Comparison of ENCODE assay signal across 1 cellular context in the genomic region with DNA sequence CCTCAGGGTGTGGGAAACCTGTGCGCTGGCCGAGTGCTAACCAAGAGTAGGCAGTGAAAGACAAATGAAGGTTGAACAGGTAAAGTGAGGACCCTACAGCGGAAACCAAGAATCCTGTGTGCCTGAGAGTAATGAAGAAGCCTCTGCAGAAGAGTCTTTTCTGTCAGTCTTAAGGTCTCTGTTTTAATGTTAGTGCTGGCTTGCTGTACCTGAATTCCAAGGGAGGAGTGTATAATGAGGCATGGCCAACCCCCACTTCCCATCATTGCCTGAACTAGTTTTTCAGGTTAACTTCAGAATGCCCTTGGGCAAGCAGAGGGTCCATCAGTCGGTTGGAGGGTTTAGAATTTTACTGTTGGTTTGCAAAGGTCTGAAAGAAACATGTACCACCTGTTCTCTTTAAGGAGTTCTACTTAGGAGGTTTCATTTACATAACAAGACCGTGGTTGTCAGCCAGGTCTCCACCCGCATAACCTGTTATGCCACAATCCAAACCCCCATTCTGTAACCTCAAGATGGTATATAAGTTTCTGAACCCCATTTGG.
TF ChIP-seq lines count a peak whose summit lies in the region.

No MANE protein-coding gene starts in this region.

TF ChIP-seq in K562, 482 proteins besides CTCF, POLR2A, EP300 and RAD21 (continues in another document):
- TF ChIP-seq ETV1 (tag; conservative IDR thresholded peaks at IDR 0.05; ENCODE audit: low read depth) (no peak), FOXK1 (CRISPR knock-in tag; IDR thresholded peaks at IDR 0.05; ENCODE audit: borderline replicate concordance) (peak; percentile 19; the same call in 1 of the 2 replicates), HDAC2 (IDR thresholded peaks at IDR 0.05) (0 out of 2 replicates have a peak, but pooled peaks have one; percentile 40), BRF1 (IDR thresholded peaks at IDR 0.05; ENCODE audit: borderline replicate concordance, extremely low read depth, insufficient read length) (no peak), ESRRA (IDR thresholded peaks at IDR 0.05; ENCODE audit: borderline replicate concordance, low read depth) (0 out of 2 replicates have a peak, but pooled peaks have one; percentile 5), HNRNPL (IDR thresholded peaks at IDR 0.05; ENCODE audit: low read depth, low read length) (no peak), ZNF3 (CRISPR knock-in tag; IDR thresholded peaks at IDR 0.05) (no peak), KAT7 (CRISPR knock-in tag; IDR thresholded peaks at IDR 0.05; ENCODE audit: borderline replicate concordance) (0 out of 2 replicates have a peak, but pooled peaks have one; percentile 1), LCOR (CRISPR knock-in tag; IDR thresholded peaks at IDR 0.05) (no peak), ZFP1 (CRISPR knock-in tag; IDR thresholded peaks at IDR 0.05) (no peak), NBN (IDR thresholded peaks at IDR 0.05; ENCODE audit: low read depth) (0 out of 2 replicates have a peak, but pooled peaks have one; percentile 10), MIER1 (IDR thresholded peaks at IDR 0.05; ENCODE audit: low read depth) (no peak; the same call in 1 of the 2 replicates), ZSCAN32 (CRISPR knock-in tag; IDR thresholded peaks at IDR 0.05) (no peak), POLR3A (IDR thresholded peaks at IDR 0.05; ENCODE audit: borderline replicate concordance, extremely low read depth, insufficient read depth, insufficient read length) (no peak), SP1 (CRISPR knock-in tag; IDR thresholded peaks at IDR 0.05) (0 out of 2 replicates have a peak, but pooled peaks have one; percentile 43), PRPF4 (IDR thresholded peaks at IDR 0.05; ENCODE audit: insufficient read depth, low read depth, low read length, poor library complexity, severe bottlenecking) (no peak), BRCA1 (IDR thresholded peaks at IDR 0.05) (no peak), BRCA1 (CRISPR knock-in tag; IDR thresholded peaks at IDR 0.05) (no peak), FOS (IDR thresholded peaks at IDR 0.05; ENCODE audit: extremely low read depth, insufficient read length) (no peak), NEUROD1 (IDR thresholded peaks at IDR 0.05; ENCODE audit: borderline replicate concordance, low read depth, low read length, partially characterized antibody) (no peak), ZBTB17 (CRISPR knock-in tag; IDR thresholded peaks at IDR 0.05) (no peak), NCOA6 (IDR thresholded peaks at IDR 0.05) (no peak)
- TF ChIP-seq, protein P1, sequence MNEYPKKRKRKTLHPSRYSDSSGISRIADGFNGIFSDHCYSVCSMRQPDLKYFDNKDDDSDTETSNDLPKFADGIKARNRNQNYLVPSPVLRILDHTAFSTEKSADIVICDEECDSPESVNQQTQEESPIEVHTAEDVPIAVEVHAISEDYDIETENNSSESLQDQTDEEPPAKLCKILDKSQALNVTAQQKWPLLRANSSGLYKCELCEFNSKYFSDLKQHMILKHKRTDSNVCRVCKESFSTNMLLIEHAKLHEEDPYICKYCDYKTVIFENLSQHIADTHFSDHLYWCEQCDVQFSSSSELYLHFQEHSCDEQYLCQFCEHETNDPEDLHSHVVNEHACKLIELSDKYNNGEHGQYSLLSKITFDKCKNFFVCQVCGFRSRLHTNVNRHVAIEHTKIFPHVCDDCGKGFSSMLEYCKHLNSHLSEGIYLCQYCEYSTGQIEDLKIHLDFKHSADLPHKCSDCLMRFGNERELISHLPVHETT (CRISPR knock-in tag; conservative IDR thresholded peaks at IDR 0.05 in 1 of 2, IDR thresholded peaks at IDR 0.05 in 1 of 2): no peak
- TF ChIP-seq, protein P2, sequence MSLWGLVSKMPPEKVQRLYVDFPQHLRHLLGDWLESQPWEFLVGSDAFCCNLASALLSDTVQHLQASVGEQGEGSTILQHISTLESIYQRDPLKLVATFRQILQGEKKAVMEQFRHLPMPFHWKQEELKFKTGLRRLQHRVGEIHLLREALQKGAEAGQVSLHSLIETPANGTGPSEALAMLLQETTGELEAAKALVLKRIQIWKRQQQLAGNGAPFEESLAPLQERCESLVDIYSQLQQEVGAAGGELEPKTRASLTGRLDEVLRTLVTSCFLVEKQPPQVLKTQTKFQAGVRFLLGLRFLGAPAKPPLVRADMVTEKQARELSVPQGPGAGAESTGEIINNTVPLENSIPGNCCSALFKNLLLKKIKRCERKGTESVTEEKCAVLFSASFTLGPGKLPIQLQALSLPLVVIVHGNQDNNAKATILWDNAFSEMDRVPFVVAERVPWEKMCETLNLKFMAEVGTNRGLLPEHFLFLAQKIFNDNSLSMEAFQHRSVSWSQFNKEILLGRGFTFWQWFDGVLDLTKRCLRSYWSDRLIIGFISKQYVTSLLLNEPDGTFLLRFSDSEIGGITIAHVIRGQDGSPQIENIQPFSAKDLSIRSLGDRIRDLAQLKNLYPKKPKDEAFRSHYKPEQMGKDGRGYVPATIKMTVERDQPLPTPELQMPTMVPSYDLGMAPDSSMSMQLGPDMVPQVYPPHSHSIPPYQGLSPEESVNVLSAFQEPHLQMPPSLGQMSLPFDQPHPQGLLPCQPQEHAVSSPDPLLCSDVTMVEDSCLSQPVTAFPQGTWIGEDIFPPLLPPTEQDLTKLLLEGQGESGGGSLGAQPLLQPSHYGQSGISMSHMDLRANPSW (CRISPR knock-in tag; IDR thresholded peaks at IDR 0.05): 0 out of 2 replicates have a peak, but pooled peaks have one; percentile 55
- TF ChIP-seq, protein P3, sequence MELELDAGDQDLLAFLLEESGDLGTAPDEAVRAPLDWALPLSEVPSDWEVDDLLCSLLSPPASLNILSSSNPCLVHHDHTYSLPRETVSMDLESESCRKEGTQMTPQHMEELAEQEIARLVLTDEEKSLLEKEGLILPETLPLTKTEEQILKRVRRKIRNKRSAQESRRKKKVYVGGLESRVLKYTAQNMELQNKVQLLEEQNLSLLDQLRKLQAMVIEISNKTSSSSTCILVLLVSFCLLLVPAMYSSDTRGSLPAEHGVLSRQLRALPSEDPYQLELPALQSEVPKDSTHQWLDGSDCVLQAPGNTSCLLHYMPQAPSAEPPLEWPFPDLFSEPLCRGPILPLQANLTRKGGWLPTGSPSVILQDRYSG (tag; conservative IDR thresholded peaks at IDR 0.05; ENCODE audit: low read depth): no peak
- TF ChIP-seq, protein P4, sequence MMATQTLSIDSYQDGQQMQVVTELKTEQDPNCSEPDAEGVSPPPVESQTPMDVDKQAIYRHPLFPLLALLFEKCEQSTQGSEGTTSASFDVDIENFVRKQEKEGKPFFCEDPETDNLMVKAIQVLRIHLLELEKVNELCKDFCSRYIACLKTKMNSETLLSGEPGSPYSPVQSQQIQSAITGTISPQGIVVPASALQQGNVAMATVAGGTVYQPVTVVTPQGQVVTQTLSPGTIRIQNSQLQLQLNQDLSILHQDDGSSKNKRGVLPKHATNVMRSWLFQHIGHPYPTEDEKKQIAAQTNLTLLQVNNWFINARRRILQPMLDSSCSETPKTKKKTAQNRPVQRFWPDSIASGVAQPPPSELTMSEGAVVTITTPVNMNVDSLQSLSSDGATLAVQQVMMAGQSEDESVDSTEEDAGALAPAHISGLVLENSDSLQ (IDR thresholded peaks at IDR 0.05): no peak; the same call in 1 of the 2 replicates
- TF ChIP-seq, protein P5, sequence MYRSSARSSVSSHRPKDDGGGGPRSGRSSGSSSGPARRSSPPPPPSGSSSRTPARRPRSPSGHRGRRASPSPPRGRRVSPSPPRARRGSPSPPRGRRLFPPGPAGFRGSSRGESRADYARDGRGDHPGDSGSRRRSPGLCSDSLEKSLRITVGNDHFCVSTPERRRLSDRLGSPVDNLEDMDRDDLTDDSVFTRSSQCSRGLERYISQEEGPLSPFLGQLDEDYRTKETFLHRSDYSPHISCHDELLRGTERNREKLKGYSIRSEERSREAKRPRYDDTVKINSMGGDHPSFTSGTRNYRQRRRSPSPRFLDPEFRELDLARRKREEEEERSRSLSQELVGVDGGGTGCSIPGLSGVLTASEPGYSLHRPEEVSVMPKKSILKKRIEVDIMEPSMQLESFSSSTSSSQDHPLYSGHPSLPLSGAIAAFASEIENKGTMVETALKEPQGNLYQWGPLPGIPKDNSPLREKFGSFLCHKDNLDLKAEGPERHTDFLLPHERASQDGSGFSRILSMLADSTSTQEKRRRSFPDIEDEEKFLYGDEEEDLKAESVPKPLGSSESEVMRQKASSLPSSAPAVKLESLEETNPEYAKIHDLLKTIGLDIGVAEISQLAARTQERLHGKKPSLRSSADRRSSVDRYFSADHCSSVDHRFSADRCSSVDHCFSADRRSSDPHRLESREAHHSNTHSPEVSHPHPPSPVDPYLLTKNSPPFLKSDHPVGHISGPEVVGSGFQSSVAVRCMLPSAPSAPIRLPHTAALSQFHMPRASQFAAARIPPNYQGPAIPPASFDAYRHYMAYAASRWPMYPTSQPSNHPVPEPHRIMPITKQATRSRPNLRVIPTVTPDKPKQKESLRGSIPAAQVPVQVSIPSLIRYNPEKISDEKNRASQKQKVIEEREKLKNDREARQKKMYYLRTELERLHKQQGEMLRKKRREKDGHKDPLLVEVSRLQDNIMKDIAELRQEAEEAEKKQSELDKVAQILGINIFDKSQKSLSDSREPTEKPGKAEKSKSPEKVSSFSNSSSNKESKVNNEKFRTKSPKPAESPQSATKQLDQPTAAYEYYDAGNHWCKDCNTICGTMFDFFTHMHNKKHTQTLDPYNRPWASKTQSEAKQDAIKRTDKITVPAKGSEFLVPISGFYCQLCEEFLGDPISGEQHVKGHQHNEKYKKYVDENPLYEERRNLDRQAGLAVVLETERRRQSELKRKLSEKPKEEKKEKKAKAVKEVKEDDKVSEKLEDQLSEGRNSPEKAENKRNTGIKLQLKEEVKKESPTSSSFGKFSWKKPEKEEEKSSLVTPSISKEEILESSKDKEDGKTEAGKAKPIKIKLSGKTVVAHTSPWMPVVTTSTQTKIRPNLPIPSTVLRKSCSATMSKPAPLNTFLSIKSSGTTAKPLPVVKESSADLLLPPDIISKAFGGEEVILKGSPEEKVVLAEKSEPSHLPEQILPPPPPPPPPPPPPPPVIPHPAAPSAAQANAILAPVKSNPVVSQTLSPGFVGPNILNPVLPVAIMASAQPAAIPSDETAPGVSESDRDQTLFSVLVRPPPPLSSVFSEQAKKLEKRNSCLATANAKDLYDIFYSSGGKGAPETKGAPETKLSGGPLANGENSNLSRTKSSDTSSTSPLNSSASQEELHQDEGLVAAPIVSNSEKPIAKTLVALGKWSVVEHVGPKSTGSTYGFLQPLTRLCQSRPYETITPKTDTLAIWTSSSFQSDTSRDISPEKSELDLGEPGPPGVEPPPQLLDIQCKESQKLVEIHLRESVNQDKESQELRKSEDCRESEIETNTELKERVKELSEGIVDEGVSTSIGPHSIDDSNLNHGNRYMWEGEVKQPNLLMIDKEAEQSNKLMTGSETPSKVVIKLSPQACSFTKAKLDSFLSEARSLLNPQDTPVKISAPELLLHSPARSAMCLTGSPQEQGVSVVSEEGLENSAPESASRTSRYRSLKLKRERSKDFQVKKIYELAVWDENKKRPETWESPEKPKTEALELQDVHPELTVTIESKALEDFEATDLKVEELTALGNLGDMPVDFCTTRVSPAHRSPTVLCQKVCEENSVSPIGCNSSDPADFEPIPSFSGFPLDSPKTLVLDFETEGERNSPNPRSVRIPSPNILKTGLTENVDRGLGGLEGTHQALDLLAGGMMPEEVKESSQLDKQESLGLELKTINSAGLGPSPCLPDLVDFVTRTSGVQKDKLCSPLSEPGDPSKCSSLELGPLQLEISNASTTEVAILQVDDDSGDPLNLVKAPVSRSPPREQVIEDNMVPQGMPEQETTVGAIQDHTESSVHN (IDR thresholded peaks at IDR 0.05; ENCODE audit: borderline replicate concordance in 1 of 2, low read depth in 1 of 2): no peak
- TF ChIP-seq, protein P6, sequence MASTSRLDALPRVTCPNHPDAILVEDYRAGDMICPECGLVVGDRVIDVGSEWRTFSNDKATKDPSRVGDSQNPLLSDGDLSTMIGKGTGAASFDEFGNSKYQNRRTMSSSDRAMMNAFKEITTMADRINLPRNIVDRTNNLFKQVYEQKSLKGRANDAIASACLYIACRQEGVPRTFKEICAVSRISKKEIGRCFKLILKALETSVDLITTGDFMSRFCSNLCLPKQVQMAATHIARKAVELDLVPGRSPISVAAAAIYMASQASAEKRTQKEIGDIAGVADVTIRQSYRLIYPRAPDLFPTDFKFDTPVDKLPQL (IDR thresholded peaks at IDR 0.05; ENCODE audit: extremely low read depth, insufficient read length): no peak
- TF ChIP-seq, protein P7, sequence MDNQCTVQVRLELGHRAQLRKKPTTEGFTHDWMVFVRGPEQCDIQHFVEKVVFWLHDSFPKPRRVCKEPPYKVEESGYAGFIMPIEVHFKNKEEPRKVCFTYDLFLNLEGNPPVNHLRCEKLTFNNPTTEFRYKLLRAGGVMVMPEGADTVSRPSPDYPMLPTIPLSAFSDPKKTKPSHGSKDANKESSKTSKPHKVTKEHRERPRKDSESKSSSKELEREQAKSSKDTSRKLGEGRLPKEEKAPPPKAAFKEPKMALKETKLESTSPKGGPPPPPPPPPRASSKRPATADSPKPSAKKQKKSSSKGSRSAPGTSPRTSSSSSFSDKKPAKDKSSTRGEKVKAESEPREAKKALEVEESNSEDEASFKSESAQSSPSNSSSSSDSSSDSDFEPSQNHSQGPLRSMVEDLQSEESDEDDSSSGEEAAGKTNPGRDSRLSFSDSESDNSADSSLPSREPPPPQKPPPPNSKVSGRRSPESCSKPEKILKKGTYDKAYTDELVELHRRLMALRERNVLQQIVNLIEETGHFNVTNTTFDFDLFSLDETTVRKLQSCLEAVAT (IDR thresholded peaks at IDR 0.05): 0 out of 4 replicates have a peak, but pooled peaks of 1 of the 2 experiments have one; percentile 37
- TF ChIP-seq, protein P8, sequence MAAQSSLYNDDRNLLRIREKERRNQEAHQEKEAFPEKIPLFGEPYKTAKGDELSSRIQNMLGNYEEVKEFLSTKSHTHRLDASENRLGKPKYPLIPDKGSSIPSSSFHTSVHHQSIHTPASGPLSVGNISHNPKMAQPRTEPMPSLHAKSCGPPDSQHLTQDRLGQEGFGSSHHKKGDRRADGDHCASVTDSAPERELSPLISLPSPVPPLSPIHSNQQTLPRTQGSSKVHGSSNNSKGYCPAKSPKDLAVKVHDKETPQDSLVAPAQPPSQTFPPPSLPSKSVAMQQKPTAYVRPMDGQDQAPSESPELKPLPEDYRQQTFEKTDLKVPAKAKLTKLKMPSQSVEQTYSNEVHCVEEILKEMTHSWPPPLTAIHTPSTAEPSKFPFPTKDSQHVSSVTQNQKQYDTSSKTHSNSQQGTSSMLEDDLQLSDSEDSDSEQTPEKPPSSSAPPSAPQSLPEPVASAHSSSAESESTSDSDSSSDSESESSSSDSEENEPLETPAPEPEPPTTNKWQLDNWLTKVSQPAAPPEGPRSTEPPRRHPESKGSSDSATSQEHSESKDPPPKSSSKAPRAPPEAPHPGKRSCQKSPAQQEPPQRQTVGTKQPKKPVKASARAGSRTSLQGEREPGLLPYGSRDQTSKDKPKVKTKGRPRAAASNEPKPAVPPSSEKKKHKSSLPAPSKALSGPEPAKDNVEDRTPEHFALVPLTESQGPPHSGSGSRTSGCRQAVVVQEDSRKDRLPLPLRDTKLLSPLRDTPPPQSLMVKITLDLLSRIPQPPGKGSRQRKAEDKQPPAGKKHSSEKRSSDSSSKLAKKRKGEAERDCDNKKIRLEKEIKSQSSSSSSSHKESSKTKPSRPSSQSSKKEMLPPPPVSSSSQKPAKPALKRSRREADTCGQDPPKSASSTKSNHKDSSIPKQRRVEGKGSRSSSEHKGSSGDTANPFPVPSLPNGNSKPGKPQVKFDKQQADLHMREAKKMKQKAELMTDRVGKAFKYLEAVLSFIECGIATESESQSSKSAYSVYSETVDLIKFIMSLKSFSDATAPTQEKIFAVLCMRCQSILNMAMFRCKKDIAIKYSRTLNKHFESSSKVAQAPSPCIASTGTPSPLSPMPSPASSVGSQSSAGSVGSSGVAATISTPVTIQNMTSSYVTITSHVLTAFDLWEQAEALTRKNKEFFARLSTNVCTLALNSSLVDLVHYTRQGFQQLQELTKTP (IDR thresholded peaks at IDR 0.05; ENCODE audit: low read depth in 1 of 2, partially characterized antibody in 2 of 2): peak in 1 of 2 experiments; percentile 8
